14 cellular contexts compared by ENCODE assay signal in genomic region chr14:72961579-72962335, GRCh38. TPM values are rescaled to one million over a fixed set of nuclear protein-coding genes. Genes with fewer than 3 reads are reported as not detected.
A peak's percentile ranks its signal among the peaks of the same experiment; 100 is the strongest.
DNase-seq lines count a peak whose midpoint lies in the region; ATAC-seq and TF ChIP-seq lines count a peak whose summit lies in the region.
"Had no signal": no experiment of that assay in that cellular context is flagged by ENCODE, and none has a peak within 500 bp of the region (broad histone marks: within the 10 kb centered on the region; RNA-seq: fewer than 3 reads in every experiment).

No MANE protein-coding gene starts in this region.

- no peak for DNase-seq in activated naive CD4-positive, alpha-beta T cell treated with anti-CD3 and anti-CD28 coated beads, Interleukin-2, amount 10 ng/mL, durations not matched to agents 7 days and 5 days
- DNase-seq in activated naive CD4-positive, alpha-beta T cell treated with anti-CD3 and anti-CD28 coated beads for 36 hours, result no peak
- peak; percentile 35 to 37 for DNase-seq in SW 1271 (lab: John Stamatoyannopoulos, UW)
- no peak for DNase-seq in type B pancreatic cell (ENCODE audit: extremely low spot score, unreplicated experiment)
- DNase-seq in activated naive CD8-positive, alpha-beta T cell treated with anti-CD3 and anti-CD28 coated beads for 36 hours, result no peak
- DNase-seq in progenitor cell of endocrine pancreas (ENCODE audit: low spot score, unreplicated experiment), result no peak
- DNase-seq: activated CD4-positive, alpha-beta T cell treated with anti-CD3 and anti-CD28 coated beads, Interleukin-2, amount 50 U/mL, for 48 hours; activated gamma-delta T cell treated with Interleukin-2 at 50 U/mL for 16 hours; Caco-2; MM.1S; T-helper 1 cell had no signal

- CTCF ChIA-PET in activated naive CD4-positive, alpha-beta T cell treated with anti-CD3 and anti-CD28 coated beads, Interleukin-2, amount 10 ng/mL, durations not matched to agents 7 days and 5 days (lab: Charles Lee), result no interaction called here
- CTCF ChIA-PET in activated naive CD4-positive, alpha-beta T cell treated with anti-CD3 and anti-CD28 coated beads for 36 hours (lab: Charles Lee), result interaction anchor here (0.6 to 2.2 kb wide), 2 partner anchors 13 to 25 kb away, joined by 3 to 10 read pairs; no protein-coding TSS in a partner anchor

- no peak overlapping the region for H3K4me3 ChIP-seq in gastroesophageal sphincter

- WGBS in gastroesophageal sphincter (ENCODE audit: low coverage in 1 of 2), 2 donors, result 77 to 100% methylated on average over 1 to 7 of the region's 10 CpGs

- H3K27ac Mint-ChIP-seq in activated naive CD4-positive, alpha-beta T cell treated with anti-CD3 and anti-CD28 coated beads, Interleukin-2, amount 10 ng/mL, durations not matched to agents 7 days and 5 days, result peak overlapping the region; percentile 12
- no peak overlapping the region for H3K27ac Mint-ChIP-seq in activated naive CD4-positive, alpha-beta T cell treated with anti-CD3 and anti-CD28 coated beads for 36 hours
- peak overlapping the region; percentile 73 for H3K27ac Mint-ChIP-seq in type B pancreatic cell
- H3K27ac Mint-ChIP-seq in activated naive CD8-positive, alpha-beta T cell treated with anti-CD3 and anti-CD28 coated beads for 36 hours, result no peak overlapping the region
- no peak overlapping the region for H3K27ac Mint-ChIP-seq in progenitor cell of endocrine pancreas

- no peak overlapping the region for H3K4me3 Mint-ChIP-seq in activated naive CD4-positive, alpha-beta T cell treated with anti-CD3 and anti-CD28 coated beads, Interleukin-2, amount 10 ng/mL, durations not matched to agents 7 days and 5 days
- H3K4me3 Mint-ChIP-seq in activated naive CD4-positive, alpha-beta T cell treated with anti-CD3 and anti-CD28 coated beads for 36 hours, result no peak overlapping the region
- no peak overlapping the region for H3K4me3 Mint-ChIP-seq in type B pancreatic cell
- no peak overlapping the region for H3K4me3 Mint-ChIP-seq in activated naive CD8-positive, alpha-beta T cell treated with anti-CD3 and anti-CD28 coated beads for 36 hours
- no peak overlapping the region for H3K4me3 Mint-ChIP-seq in progenitor cell of endocrine pancreas (ENCODE audit: low read depth)

- H3K9me3 Mint-ChIP-seq in activated naive CD4-positive, alpha-beta T cell treated with anti-CD3 and anti-CD28 coated beads, Interleukin-2, amount 10 ng/mL, durations not matched to agents 7 days and 5 days, result no peaks in the 10 kb centered on the region
- no peaks in the 10 kb centered on the region for H3K9me3 Mint-ChIP-seq in activated naive CD4-positive, alpha-beta T cell treated with anti-CD3 and anti-CD28 coated beads for 36 hours
- no peaks in the 10 kb centered on the region for H3K9me3 Mint-ChIP-seq in type B pancreatic cell
- no peaks in the 10 kb centered on the region for H3K9me3 Mint-ChIP-seq in activated naive CD8-positive, alpha-beta T cell treated with anti-CD3 and anti-CD28 coated beads for 36 hours
- no peaks in the 10 kb centered on the region for H3K9me3 Mint-ChIP-seq in progenitor cell of endocrine pancreas (ENCODE audit: low read depth)

- TF ChIP-seq POLR2A in gastroesophageal sphincter (IDR thresholded peaks at IDR 0.05), result no peak

- intact Hi-C loops in activated naive CD4-positive, alpha-beta T cell treated with anti-CD3 and anti-CD28 coated beads for 36 hours (cut with micrococcal nuclease), result no loop called here

- peak; percentile 4 for ATAC-seq in gastroesophageal sphincter
- no peak for ATAC-seq in HG02623 (IDR thresholded peaks at IDR 0.05; ENCODE audit: unreplicated experiment)

- no peaks in the 10 kb centered on the region for H3K27me3 Mint-ChIP-seq in activated naive CD4-positive, alpha-beta T cell treated with anti-CD3 and anti-CD28 coated beads, Interleukin-2, amount 10 ng/mL, durations not matched to agents 7 days and 5 days
- H3K27me3 Mint-ChIP-seq in activated naive CD4-positive, alpha-beta T cell treated with anti-CD3 and anti-CD28 coated beads for 36 hours (ENCODE audit: low read depth), result no peaks in the 10 kb centered on the region
- H3K27me3 Mint-ChIP-seq in type B pancreatic cell, result no peaks in the 10 kb centered on the region
- H3K27me3 Mint-ChIP-seq in activated naive CD8-positive, alpha-beta T cell treated with anti-CD3 and anti-CD28 coated beads for 36 hours, result no peaks in the 10 kb centered on the region
- H3K27me3 Mint-ChIP-seq in progenitor cell of endocrine pancreas, result no peaks in the 10 kb centered on the region

- no peak for TF ChIP-seq CTCF in gastroesophageal sphincter (IDR thresholded peaks at IDR 0.05)
- no peak for TF ChIP-seq CTCF in type B pancreatic cell (conservative IDR thresholded peaks at IDR 0.05)
- TF ChIP-seq CTCF in progenitor cell of endocrine pancreas (IDR thresholded peaks at IDR 0.05; ENCODE audit: unreplicated experiment), result no peak

- H3K4me1 Mint-ChIP-seq in activated naive CD4-positive, alpha-beta T cell treated with anti-CD3 and anti-CD28 coated beads, Interleukin-2, amount 10 ng/mL, durations not matched to agents 7 days and 5 days, result peaks cover 15% of the 10 kb centered on the region
- no peaks in the 10 kb centered on the region for H3K4me1 Mint-ChIP-seq in activated naive CD4-positive, alpha-beta T cell treated with anti-CD3 and anti-CD28 coated beads for 36 hours (ENCODE audit: low read depth)
- H3K4me1 Mint-ChIP-seq in type B pancreatic cell (ENCODE audit: unreplicated experiment) (peaks cover 8% of the 10 kb centered on the region), progenitor cell of endocrine pancreas (ENCODE audit: low read depth) (no peaks in the 10 kb centered on the region)
- H3K4me1 Mint-ChIP-seq in activated naive CD8-positive, alpha-beta T cell treated with anti-CD3 and anti-CD28 coated beads for 36 hours, result peaks cover 5% of the 10 kb centered on the region

- no peak overlapping the region for H3K27ac ChIP-seq in gastroesophageal sphincter
- H3K27ac ChIP-seq: 22Rv1 had no signal

- H3K4me1 ChIP-seq in gastroesophageal sphincter, result no peaks in the 10 kb centered on the region
- H3K4me1 ChIP-seq: Caco-2 had no signal

- H3K27me3 ChIP-seq in gastroesophageal sphincter, result no peaks in the 10 kb centered on the region

- peaks cover 0 to 51% of the 10 kb centered on the region in 2 donors for H3K36me3 ChIP-seq in gastroesophageal sphincter

- H3K36me3 Mint-ChIP-seq in activated naive CD4-positive, alpha-beta T cell treated with anti-CD3 and anti-CD28 coated beads, Interleukin-2, amount 10 ng/mL, durations not matched to agents 7 days and 5 days, result peaks cover 30% of the 10 kb centered on the region
- H3K36me3 Mint-ChIP-seq in activated naive CD4-positive, alpha-beta T cell treated with anti-CD3 and anti-CD28 coated beads for 36 hours (ENCODE audit: low read depth), result peaks cover 22% of the 10 kb centered on the region
- H3K36me3 Mint-ChIP-seq in type B pancreatic cell (peaks cover 12% of the 10 kb centered on the region), progenitor cell of endocrine pancreas (ENCODE audit: insufficient read depth) (peaks cover 17% of the 10 kb centered on the region)
- H3K36me3 Mint-ChIP-seq in activated naive CD8-positive, alpha-beta T cell treated with anti-CD3 and anti-CD28 coated beads for 36 hours, result peaks cover 19% of the 10 kb centered on the region

- no peaks in the 10 kb centered on the region for H3K9me3 ChIP-seq in gastroesophageal sphincter
- H3K9me3 ChIP-seq: Caco-2 had no signal

- TF ChIP-seq EP300 in gastroesophageal sphincter (IDR thresholded peaks at IDR 0.05), result no peak

RNA-seq across cellular contexts. Expression of gene DCAF4, which starts 35.5 kb away (rescaled TPM):
- 10 to 100 TPM; 13.3 to 16.4 TPM for total RNA-seq in activated naive CD4-positive, alpha-beta T cell treated with anti-CD3 and anti-CD28 coated beads for 36 hours
- total RNA-seq in gastroesophageal sphincter, result 10 to 100 TPM in 3 of 4 donors, 1 to 10 TPM in 1; 9.0 to 22.6 (median 19.8) TPM
- total RNA-seq in type B pancreatic cell (ENCODE audit: low replicate concordance), result 11.0 and 17.9 TPM in 2 replicates
- 10 to 100 TPM; 25.5 to 31.8 TPM for total RNA-seq in activated naive CD8-positive, alpha-beta T cell treated with anti-CD3 and anti-CD28 coated beads for 36 hours
- 17.8 and 18.6 TPM in 2 replicates for total RNA-seq in progenitor cell of endocrine pancreas

Comparison
In these comparisons a context has a peak if more than half of its experiments do, and no peak if none do; other contexts are left out.
1. H3K27ac Mint-ChIP-seq: peak in activated naive CD4-positive, alpha-beta T cell treated with anti-CD3 and anti-CD28 coated beads, Interleukin-2, amount 10 ng/mL, durations not matched to agents 7 days and 5 days (single experiment) and type B pancreatic cell (single experiment); none in activated naive CD4-positive, alpha-beta T cell treated with anti-CD3 and anti-CD28 coated beads for 36 hours (single experiment), activated naive CD8-positive, alpha-beta T cell treated with anti-CD3 and anti-CD28 coated beads for 36 hours (single experiment) and progenitor cell of endocrine pancreas (single experiment).
2. DNase-seq: peak in SW 1271 (2 of 2); none in activated naive CD4-positive, alpha-beta T cell treated with anti-CD3 and anti-CD28 coated beads, Interleukin-2, amount 10 ng/mL, durations not matched to agents 7 days and 5 days (single experiment), activated naive CD4-positive, alpha-beta T cell treated with anti-CD3 and anti-CD28 coated beads for 36 hours (single experiment), type B pancreatic cell (single experiment), activated naive CD8-positive, alpha-beta T cell treated with anti-CD3 and anti-CD28 coated beads for 36 hours (single experiment) and progenitor cell of endocrine pancreas (single experiment).